Comparison of ENCODE assay signal across 1 cellular context in the genomic region with DNA sequence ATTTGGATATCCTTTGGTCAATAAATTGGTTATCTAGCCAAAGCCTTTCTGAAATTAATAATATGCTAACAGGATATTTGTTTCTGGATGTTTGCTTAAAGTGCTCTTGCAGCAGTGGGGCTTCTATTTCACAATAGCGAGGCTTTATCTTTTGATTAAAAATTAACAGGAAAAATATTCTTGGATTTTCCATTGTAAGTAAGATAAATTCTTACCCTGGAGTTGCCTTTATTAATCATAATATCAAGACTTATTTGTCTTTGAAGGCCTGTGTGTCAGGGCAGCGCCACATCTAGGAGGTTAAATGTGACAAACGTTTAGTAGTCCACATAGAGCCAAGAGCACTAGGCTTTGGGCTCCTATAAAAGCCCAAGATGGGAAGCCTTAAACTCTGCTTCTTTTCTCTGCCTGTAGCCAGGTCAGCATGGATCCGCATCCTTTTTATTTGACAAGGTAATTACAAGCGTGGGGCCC.
TF ChIP-seq lines count a peak whose summit lies in the region.

No MANE protein-coding gene starts in this region.

TF ChIP-seq in K562, 482 proteins besides CTCF, POLR2A, EP300 and RAD21:
- peak; percentile 57 for TF ChIP-seq CEBPB (tag; IDR thresholded peaks at IDR 0.05)
- TF ChIP-seq, protein P1, sequence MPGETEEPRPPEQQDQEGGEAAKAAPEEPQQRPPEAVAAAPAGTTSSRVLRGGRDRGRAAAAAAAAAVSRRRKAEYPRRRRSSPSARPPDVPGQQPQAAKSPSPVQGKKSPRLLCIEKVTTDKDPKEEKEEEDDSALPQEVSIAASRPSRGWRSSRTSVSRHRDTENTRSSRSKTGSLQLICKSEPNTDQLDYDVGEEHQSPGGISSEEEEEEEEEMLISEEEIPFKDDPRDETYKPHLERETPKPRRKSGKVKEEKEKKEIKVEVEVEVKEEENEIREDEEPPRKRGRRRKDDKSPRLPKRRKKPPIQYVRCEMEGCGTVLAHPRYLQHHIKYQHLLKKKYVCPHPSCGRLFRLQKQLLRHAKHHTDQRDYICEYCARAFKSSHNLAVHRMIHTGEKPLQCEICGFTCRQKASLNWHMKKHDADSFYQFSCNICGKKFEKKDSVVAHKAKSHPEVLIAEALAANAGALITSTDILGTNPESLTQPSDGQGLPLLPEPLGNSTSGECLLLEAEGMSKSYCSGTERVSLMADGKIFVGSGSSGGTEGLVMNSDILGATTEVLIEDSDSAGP (CRISPR knock-in tag; IDR thresholded peaks at IDR 0.05) = no peak
